17 cellular contexts compared by ENCODE assay signal in the genomic region with DNA sequence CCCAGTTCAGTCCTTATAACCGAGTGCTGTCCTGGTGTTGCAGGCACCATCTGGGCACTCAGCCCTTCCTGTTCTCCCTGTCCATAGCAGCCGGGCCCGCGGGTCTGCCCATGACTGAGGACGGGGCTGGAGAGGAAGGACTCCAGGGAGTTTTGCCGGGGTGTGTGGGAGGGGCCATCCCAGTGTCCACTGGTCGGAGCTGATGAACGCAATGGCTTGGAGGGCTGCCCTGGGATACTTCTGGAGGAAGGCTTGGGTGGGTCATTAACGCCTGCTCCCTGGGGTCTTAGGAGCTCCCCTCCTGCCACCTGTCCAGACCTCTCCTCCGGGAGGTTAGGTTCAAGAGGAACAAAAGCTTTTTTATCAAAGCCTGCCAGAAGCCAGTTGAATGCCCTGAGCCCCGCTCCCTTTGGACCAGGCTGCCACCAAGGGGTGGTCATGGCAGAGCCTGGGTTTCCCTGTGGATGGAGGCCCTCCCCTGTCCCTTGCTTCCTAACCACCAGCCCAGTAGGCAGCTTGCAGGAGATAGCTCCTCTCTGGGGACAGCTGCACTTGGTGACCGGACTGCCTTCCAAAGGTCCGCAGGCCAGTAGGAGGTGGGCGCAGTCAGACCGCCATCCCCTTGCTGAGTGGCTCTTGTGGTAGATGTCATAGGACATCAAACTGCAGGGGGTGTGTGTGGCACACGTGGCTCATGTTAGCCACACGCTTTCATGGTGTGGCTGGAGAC.
DNase-seq lines count a peak whose midpoint lies in the region; ATAC-seq and TF ChIP-seq lines count a peak whose summit lies in the region.
"Had no signal": no experiment of that assay in that cellular context is flagged by ENCODE, and none has a peak within 500 bp of the region (broad histone marks: within the 10 kb centered on the region; RNA-seq: fewer than 3 reads in every experiment).

No MANE protein-coding gene starts in this region.

- no peak overlapping the region for H3K4ac ChIP-seq in trophoblast cell (ENCODE audit: low read depth, low read length)

- H3K36me3 Mint-ChIP-seq in natural killer cell treated with Interleukin-12 subunit alpha and Interleukin-12 subunit beta and Interleukin-15 and Interleukin-18, amount 100 ng/mL, for 72 hours: no peaks in the 10 kb centered on the region
- peaks cover 12% of the 10 kb centered on the region for H3K36me3 Mint-ChIP-seq in type B pancreatic cell

- ATAC-seq in Right ventricle myocardium superior (ENCODE audit: poor library complexity) (no peak), GM19455 (IDR thresholded peaks at IDR 0.05; ENCODE audit: unreplicated experiment) (no peak)
- no peak for ATAC-seq in natural killer cell treated with Interleukin-12 subunit alpha and Interleukin-12 subunit beta and Interleukin-15 and Interleukin-18, amount 100 ng/mL, for 72 hours
- ATAC-seq: stimulated activated naive B cell treated with anti-CD40 and anti-IgM and Interleukin-4, amounts not matched to agents 10 μg/mL and 1 μg/mL and 100 μg/mL, for 72 hours had no signal

- no peaks in the 10 kb centered on the region for H3K9me3 Mint-ChIP-seq in natural killer cell treated with Interleukin-12 subunit alpha and Interleukin-12 subunit beta and Interleukin-15 and Interleukin-18, amount 100 ng/mL, for 72 hours
- no peaks in the 10 kb centered on the region for H3K9me3 Mint-ChIP-seq in type B pancreatic cell

- peak; percentile 53 for DNase-seq in activated effector memory CD4-positive, alpha-beta T cell treated with anti-CD3 and anti-CD28 coated beads, Interleukin-2, amount 50 U/mL, for 16 hours
- DNase-seq in activated effector memory CD4-positive, alpha-beta T cell treated with Interleukin-2 at 50 U/mL for 16 hours: no peak
- peak; percentile 39 for DNase-seq in Right ventricle myocardium superior
- peak; percentile 51 for DNase-seq in natural killer cell treated with Interleukin-12 subunit alpha and Interleukin-12 subunit beta and Interleukin-15 and Interleukin-18, amount 100 ng/mL, for 72 hours (ENCODE audit: low spot score)
- peak; percentile 54 for DNase-seq in type B pancreatic cell (ENCODE audit: extremely low spot score, unreplicated experiment)
- no peak for DNase-seq in trophoblast cell
- no peak for DNase-seq in hepatic stellate cell (ENCODE audit: low spot score)
- DNase-seq: activated CD4-positive, alpha-beta T cell treated with anti-CD3 and anti-CD28 coated beads for 1 hour; activated CD8-positive, alpha-beta memory T cell treated with anti-CD3 and anti-CD28 coated beads, Interleukin-2, amount 50 U/mL, for 4 hours; NCI-H748 treated with DMSO at 0.1 percent for 48 hours; stimulated activated naive B cell treated with anti-CD40 and anti-IgM and Interleukin-4, amounts not matched to agents 10 μg/mL and 1 μg/mL and 100 μg/mL, for 72 hours had no signal

- peaks cover 2% of the 10 kb centered on the region for H3K9me3 ChIP-seq in trophoblast cell (ENCODE audit: insufficient read depth, low read depth, low read length)
- H3K9me3 ChIP-seq: thyroid gland had no signal

- no peak overlapping the region for H4K8ac ChIP-seq in trophoblast cell (ENCODE audit: low read depth, low read length)

- WGBS in trophoblast cell (ENCODE audit: extremely low coverage, insufficient coverage, insufficient read length): no CpG with 5 or more reads among the region's 17 CpGs

- no peak overlapping the region for H3K23ac ChIP-seq in trophoblast cell (ENCODE audit: low read length)

- H3K4me1 Mint-ChIP-seq in natural killer cell treated with Interleukin-12 subunit alpha and Interleukin-12 subunit beta and Interleukin-15 and Interleukin-18, amount 100 ng/mL, for 72 hours (ENCODE audit: low read depth in 2 of 2): no peaks in the 10 kb centered on the region
- no peaks in the 10 kb centered on the region for H3K4me1 Mint-ChIP-seq in type B pancreatic cell (ENCODE audit: unreplicated experiment)
- H3K4me1 Mint-ChIP-seq: stimulated activated naive B cell treated with anti-CD40 and anti-IgM and Interleukin-4, amounts not matched to agents 10 μg/mL and 1 μg/mL and 100 μg/mL, for 72 hours had no signal

- H3K27me3 ChIP-seq in trophoblast cell (ENCODE audit: insufficient read depth, low read length): no peaks in the 10 kb centered on the region
- H3K27me3 ChIP-seq: thyroid gland had no signal

- no peak overlapping the region for H2BK120ac ChIP-seq in trophoblast cell (ENCODE audit: insufficient read depth, low read length, poor library complexity)

- no peak overlapping the region for H2BK5ac ChIP-seq in trophoblast cell (ENCODE audit: low read depth, low read length, poor library complexity)

- H4K12ac ChIP-seq in trophoblast cell (ENCODE audit: low read depth, low read length): no peak overlapping the region

- no peak overlapping the region for H4K91ac ChIP-seq in trophoblast cell (ENCODE audit: low read depth, low read length)

- H3K4me3 ChIP-seq in trophoblast cell (ENCODE audit: low read depth, low read length): no peak overlapping the region
- H3K4me3 ChIP-seq: thyroid gland had no signal

- no peak overlapping the region for H2BK12ac ChIP-seq in trophoblast cell (ENCODE audit: low read length)

- no peak overlapping the region for H3K14ac ChIP-seq in trophoblast cell (ENCODE audit: low read length)

- H3K79me2 ChIP-seq in trophoblast cell (ENCODE audit: control insufficient read depth, insufficient read depth, low read length, poor library complexity): no peaks in the 10 kb centered on the region

- H3K27ac Mint-ChIP-seq in natural killer cell treated with Interleukin-12 subunit alpha and Interleukin-12 subunit beta and Interleukin-15 and Interleukin-18, amount 100 ng/mL, for 72 hours: no peak overlapping the region
- H3K27ac Mint-ChIP-seq in type B pancreatic cell: no peak overlapping the region
- H3K27ac Mint-ChIP-seq: CD4-positive, alpha-beta T cell; stimulated activated naive B cell treated with anti-CD40 and anti-IgM and Interleukin-4, amounts not matched to agents 10 μg/mL and 1 μg/mL and 100 μg/mL, for 72 hours; T-helper 2 cell treated with Interferon-gamma antibody and Interleukin-4, amounts not matched to agents 5 μg/mL and 100 μg/mL, for 36 hours had no signal

- intact Hi-C loops in Right ventricle myocardium superior (cut with DNase I): no loop called here

- no peak overlapping the region for H3K9ac ChIP-seq in trophoblast cell (ENCODE audit: low read length)
- H3K9ac ChIP-seq: KMS-11 had no signal

- H2AFZ ChIP-seq in trophoblast cell (ENCODE audit: insufficient read depth, low read length, poor library complexity): no peak overlapping the region

- peaks cover 0 to 3% of the 10 kb centered on the region in 2 experiments for H3K36me3 ChIP-seq in trophoblast cell (ENCODE audit: control insufficient read depth in 1 of 2, insufficient read depth in 2 of 2, low read length in 2 of 2)
- H3K36me3 ChIP-seq: thyroid gland had no signal

- H3K27me3 Mint-ChIP-seq in natural killer cell treated with Interleukin-12 subunit alpha and Interleukin-12 subunit beta and Interleukin-15 and Interleukin-18, amount 100 ng/mL, for 72 hours: no peaks in the 10 kb centered on the region
- no peaks in the 10 kb centered on the region for H3K27me3 Mint-ChIP-seq in type B pancreatic cell
- H3K27me3 Mint-ChIP-seq: CD4-positive, alpha-beta T cell; naive thymus-derived CD4-positive, alpha-beta T cell; stimulated activated naive B cell treated with anti-CD40 and anti-IgM and Interleukin-4, amounts not matched to agents 10 μg/mL and 1 μg/mL and 100 μg/mL, for 72 hours had no signal

- H3K79me1 ChIP-seq in trophoblast cell (ENCODE audit: low read length): no peaks in the 10 kb centered on the region

- no peak for TF ChIP-seq CTCF in type B pancreatic cell (conservative IDR thresholded peaks at IDR 0.05)

- no peak overlapping the region for H3K27ac ChIP-seq in trophoblast cell (ENCODE audit: low read depth, low read length)
- H3K27ac ChIP-seq: KMS-11, thyroid gland had no signal

- H3K18ac ChIP-seq in trophoblast cell (ENCODE audit: low read length): no peak overlapping the region

- no peak overlapping the region for H2AK5ac ChIP-seq in trophoblast cell (ENCODE audit: low read length)

- H3K4me1 ChIP-seq in trophoblast cell (ENCODE audit: control insufficient read depth in 1 of 2, insufficient read depth in 2 of 2, low read length in 2 of 2): peaks cover 0 to 2% of the 10 kb centered on the region in 2 experiments
- H3K4me1 ChIP-seq: thyroid gland had no signal

- no peak overlapping the region for H3K4me2 ChIP-seq in trophoblast cell (ENCODE audit: low read length)
- H3K4me2 ChIP-seq: KMS-11 had no signal

- no peak overlapping the region for H3K4me3 Mint-ChIP-seq in natural killer cell treated with Interleukin-12 subunit alpha and Interleukin-12 subunit beta and Interleukin-15 and Interleukin-18, amount 100 ng/mL, for 72 hours
- no peak overlapping the region for H3K4me3 Mint-ChIP-seq in type B pancreatic cell
- H3K4me3 Mint-ChIP-seq: CD4-positive, alpha-beta T cell; naive thymus-derived CD4-positive, alpha-beta T cell; stimulated activated naive B cell treated with anti-CD40 and anti-IgM and Interleukin-4, amounts not matched to agents 10 μg/mL and 1 μg/mL and 100 μg/mL, for 72 hours; T-helper 2 cell treated with Interferon-gamma antibody and Interleukin-4, amounts not matched to agents 5 μg/mL and 100 μg/mL, for 36 hours had no signal

Comparison
In these comparisons a context has a peak if more than half of its experiments do, and no peak if none do; other contexts are left out.
1. DNase-seq: peak in activated effector memory CD4-positive, alpha-beta T cell treated with anti-CD3 and anti-CD28 coated beads, Interleukin-2, amount 50 U/mL, for 16 hours (single experiment), Right ventricle myocardium superior (single experiment), natural killer cell treated with Interleukin-12 subunit alpha and Interleukin-12 subunit beta and Interleukin-15 and Interleukin-18, amount 100 ng/mL, for 72 hours (single experiment) and type B pancreatic cell (single experiment); none in activated effector memory CD4-positive, alpha-beta T cell treated with Interleukin-2 at 50 U/mL for 16 hours (single experiment), trophoblast cell (0 of 2) and hepatic stellate cell (single experiment).